ENCODE assay signal across 20 cellular contexts in the genomic region with DNA sequence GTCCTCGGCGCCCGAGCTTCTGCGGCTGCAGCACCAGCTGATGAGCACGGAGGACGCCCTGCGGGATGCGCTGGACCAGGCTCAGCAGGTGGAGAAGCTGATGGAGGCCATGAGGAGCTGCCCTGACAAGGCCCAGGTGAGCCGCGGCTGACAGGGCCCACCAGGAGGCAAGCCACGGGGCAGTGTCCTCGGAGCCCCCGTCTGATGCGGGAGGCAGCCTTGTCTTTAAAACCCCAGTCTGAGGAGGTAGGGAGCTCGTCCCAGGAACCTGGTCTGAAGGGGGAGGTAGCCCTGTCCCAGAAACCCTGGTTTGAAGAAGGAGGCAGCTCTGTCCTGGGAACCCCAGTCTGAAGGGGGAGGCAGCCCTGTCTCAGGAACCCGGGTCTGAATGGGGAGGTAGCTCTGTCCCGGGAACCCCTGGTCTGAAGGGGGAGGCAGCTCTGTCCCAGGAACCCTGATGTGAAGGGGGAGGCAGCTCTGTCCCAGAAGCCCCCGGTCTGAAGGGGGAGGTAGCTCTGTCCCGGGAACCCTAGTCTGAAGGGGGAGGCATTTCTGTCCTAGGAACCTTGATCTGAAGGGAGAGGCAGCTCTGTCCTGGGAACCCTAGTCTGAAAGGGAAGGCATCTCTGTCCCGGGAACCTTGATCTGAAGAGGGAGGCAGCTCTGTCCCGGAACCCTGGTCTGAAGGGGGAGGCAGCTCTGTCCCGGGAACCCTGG. TPM values are rescaled to one million over a fixed set of nuclear protein-coding genes. Genes with fewer than 3 reads are reported as not detected.
DNase-seq lines count a peak whose midpoint lies in the region; ATAC-seq and TF ChIP-seq lines count a peak whose summit lies in the region.
"Had no signal": no experiment of that assay in that cellular context is flagged by ENCODE, and none has a peak within 500 bp of the region (broad histone marks: within the 10 kb centered on the region; RNA-seq: fewer than 3 reads in every experiment).

No MANE protein-coding gene starts in this region.

- no peaks in the 10 kb centered on the region for H3F3A ChIP-seq in PC-3 (ENCODE audit: low read length, unreplicated experiment)
- no peaks in the 10 kb centered on the region for H3F3A ChIP-seq in GM23248 (ENCODE audit: insufficient read depth)

- CTCF ChIA-PET in PC-3 (lab: Charles Lee), result interaction anchor here (0.5 to 1.8 kb wide), 7 partner anchors 49 to 195 kb away, joined by 3 to 30 read pairs (median 7); a partner anchor contains a TSS

- H3K27me3 ChIP-seq in DND-41 (ENCODE audit: insufficient read depth, low read length, poor library complexity) (no peaks in the 10 kb centered on the region), PC-3 (ENCODE audit: low read length) (no peaks in the 10 kb centered on the region), sigmoid colon (no peaks in the 10 kb centered on the region), GM23248 (replicated peaks; ENCODE audit: insufficient read depth) (no peaks in the 10 kb centered on the region), breast epithelium (no peaks in the 10 kb centered on the region)
- H3K27me3 ChIP-seq: heart right ventricle, tibial artery had no signal

- peak overlapping the region; percentile 8 for H3K27ac Mint-ChIP-seq in glutamatergic neuron (ENCODE audit: unreplicated experiment)
- H3K27ac Mint-ChIP-seq: activated CD4-positive, alpha-beta memory T cell treated with anti-CD3 and anti-CD28 coated beads, Interleukin-2, amount 10 ng/mL, durations not matched to agents 7 days and 5 days; activated naive CD4-positive, alpha-beta T cell treated with anti-CD3 and anti-CD28 coated beads, Interleukin-2, amount 10 ng/mL, durations not matched to agents 7 days and 5 days; activated T-helper 1 cell treated with anti-CD3 and anti-CD28 coated beads, Interleukin-12 subunit alpha, Interleukin-12 subunit beta, Interleukin-2, Interleukin-4 antibody, amounts not matched to agents 30 ng/mL and 10 ng/mL and 1 ng/mL, durations not matched to agents 14 hours and 24 hours and 36 hours; CD4-positive, CD25-positive, alpha-beta regulatory T cell; natural killer cell had no signal

- H3K4me2 ChIP-seq in DND-41 (ENCODE audit: insufficient read depth, low read length) (no peak overlapping the region), PC-3 (ENCODE audit: low read length) (no peak overlapping the region), GM23248 (ENCODE audit: unreplicated experiment) (no peak overlapping the region)

- ATAC-seq in DND-41 (ENCODE audit: insufficient read depth, low read depth) (0 out of 3 replicates have a peak, but pooled peaks have one; percentile 8), PC-3 (peak; percentile 31)

- H3K4me3 Mint-ChIP-seq in glutamatergic neuron (ENCODE audit: unreplicated experiment), result no peak overlapping the region
- H3K4me3 Mint-ChIP-seq: activated CD4-positive, alpha-beta memory T cell treated with anti-CD3 and anti-CD28 coated beads, Interleukin-2, amount 10 ng/mL, durations not matched to agents 7 days and 5 days; activated naive CD4-positive, alpha-beta T cell treated with anti-CD3 and anti-CD28 coated beads, Interleukin-2, amount 10 ng/mL, durations not matched to agents 7 days and 5 days; activated T-helper 1 cell treated with anti-CD3 and anti-CD28 coated beads, Interleukin-12 subunit alpha, Interleukin-12 subunit beta, Interleukin-2, Interleukin-4 antibody, amounts not matched to agents 30 ng/mL and 10 ng/mL and 1 ng/mL, durations not matched to agents 14 hours and 24 hours and 36 hours; brain; CD4-positive, CD25-positive, alpha-beta regulatory T cell; natural killer cell had no signal

- no peak for TF ChIP-seq EP300 in sigmoid colon (IDR thresholded peaks at IDR 0.05)

- H3K36me3 ChIP-seq in DND-41 (ENCODE audit: insufficient read depth, low read length), result peaks cover 15% of the 10 kb centered on the region
- 0 out of 2 replicates have a peak, but pooled peaks cover 3% of the 10 kb centered on the region for H3K36me3 ChIP-seq in PC-3 (ENCODE audit: low read depth, low read length)
- peaks cover 0 to 68% (median 20%) of the 10 kb centered on the region in 4 donors for H3K36me3 ChIP-seq in sigmoid colon
- peaks cover 3% of the 10 kb centered on the region; the same call in 1 of the 2 replicates for H3K36me3 ChIP-seq in GM23248 (ENCODE audit: low read depth)
- no peaks in the 10 kb centered on the region for H3K36me3 ChIP-seq in breast epithelium

- H3K9me3 ChIP-seq in DND-41 (ENCODE audit: insufficient read depth, low read length, severe bottlenecking) (no peaks in the 10 kb centered on the region), PC-3 (ENCODE audit: low read length) (no peaks in the 10 kb centered on the region), sigmoid colon (no peaks in the 10 kb centered on the region), GM23248 (ENCODE audit: low read depth) (no peaks in the 10 kb centered on the region), breast epithelium (no peaks in the 10 kb centered on the region)
- H3K9me3 ChIP-seq: lower lobe of right lung, psoas muscle, tibial artery had no signal

- no peak overlapping the region for H2AFZ ChIP-seq in DND-41 (ENCODE audit: low read depth, low read length)
- no peak overlapping the region for H2AFZ ChIP-seq in PC-3 (ENCODE audit: low read length)
- no peak overlapping the region for H2AFZ ChIP-seq in GM23248

- no peak overlapping the region for H3K9ac ChIP-seq in DND-41 (ENCODE audit: low read depth, low read length)
- H3K9ac ChIP-seq in PC-3 (ENCODE audit: low read length), result no peak overlapping the region
- H3K9ac ChIP-seq in GM23248, result no peak overlapping the region

- H3K4me1 Mint-ChIP-seq in glutamatergic neuron (ENCODE audit: low read depth, unreplicated experiment), result no peaks in the 10 kb centered on the region
- H3K4me1 Mint-ChIP-seq: activated CD4-positive, alpha-beta memory T cell treated with anti-CD3 and anti-CD28 coated beads, Interleukin-2, amount 10 ng/mL, durations not matched to agents 7 days and 5 days; activated naive CD4-positive, alpha-beta T cell treated with anti-CD3 and anti-CD28 coated beads, Interleukin-2, amount 10 ng/mL, durations not matched to agents 7 days and 5 days; brain; CD4-positive, CD25-positive, alpha-beta regulatory T cell; natural killer cell had no signal

- H3K9me2 ChIP-seq in PC-3 (replicated peaks; ENCODE audit: low read length) (no peaks in the 10 kb centered on the region), GM23248 (ENCODE audit: insufficient read depth) (no peaks in the 10 kb centered on the region)

- H3K27me3 Mint-ChIP-seq in glutamatergic neuron (ENCODE audit: unreplicated experiment), result peaks cover 8% of the 10 kb centered on the region
- H3K27me3 Mint-ChIP-seq: activated CD4-positive, alpha-beta memory T cell treated with anti-CD3 and anti-CD28 coated beads, Interleukin-2, amount 10 ng/mL, durations not matched to agents 7 days and 5 days; activated naive CD4-positive, alpha-beta T cell treated with anti-CD3 and anti-CD28 coated beads, Interleukin-2, amount 10 ng/mL, durations not matched to agents 7 days and 5 days had no signal

- 86 to 91% methylated on average over 22 of the region's 22 CpGs for WGBS in sigmoid colon, 2 donors
- 79 to 84% methylated on average over 22 of the region's 22 CpGs for WGBS in GM23248 (ENCODE audit: low coverage in 1 of 2, low lambda C conversion rate in 2 of 2, missing lambda C conversion rate in 2 of 2), 2 experiments

- no peak for DNase-seq in DND-41
- DNase-seq in PC-3, result no peak
- no peak for DNase-seq in glutamatergic neuron
- DNase-seq in sigmoid colon, result peak; percentile 63
- DNase-seq in GM23248, result no peak
- DNase-seq in GOT3 (lab: John Stamatoyannopoulos, UW), result no peak
- DNase-seq in breast epithelium (ENCODE audit: low spot score in 2 of 2), result no peak
- DNase-seq: NCI-H1436 treated with DMSO at 0.1 percent for 48 hours, NCI-H2107 had no signal

- in situ Hi-C loops in GM23248 (cut with MboI), result loop anchor here (10.0 kb wide), 1 partner anchor 336 kb away; no protein-coding TSS in a partner anchor

- intact Hi-C loops in PC-3 (cut with micrococcal nuclease), result loop anchor here (1.0 kb wide), 1 partner anchor 194 kb away; no protein-coding TSS in a partner anchor
- intact Hi-C loops in sigmoid colon (cut with DNase I), result loop anchor here (1.0 to 5.0 kb wide), 2 partner anchors 194 to 333 kb away; no protein-coding TSS in a partner anchor
- intact Hi-C loops in breast epithelium (cut with DNase I; ENCODE audit: low total_unique reads), result loop anchor here (10.0 kb wide), 1 partner anchor 196 kb away; no protein-coding TSS in a partner anchor

- POLR2A ChIA-PET in PC-3 (lab: Charles Lee; ENCODE audit: unreplicated experiment), result interaction anchor here (0.6 kb wide), 1 partner anchor 1165 kb away, joined by 14 read pairs; no protein-coding TSS in a partner anchor

- no peak for TF ChIP-seq POLR2A in sigmoid colon (IDR thresholded peaks at IDR 0.05)
- no peak for TF ChIP-seq POLR2A in breast epithelium (IDR thresholded peaks at IDR 0.05)

- H3K4me1 ChIP-seq in DND-41 (ENCODE audit: insufficient read depth, low read length) (no peaks in the 10 kb centered on the region), PC-3 (ENCODE audit: insufficient read depth, low read length) (no peaks in the 10 kb centered on the region), sigmoid colon (no peaks in the 10 kb centered on the region), GM23248 (ENCODE audit: insufficient read depth) (no peaks in the 10 kb centered on the region), breast epithelium (no peaks in the 10 kb centered on the region)
- H3K4me1 ChIP-seq: heart right ventricle, lower lobe of right lung, psoas muscle, tibial artery had no signal

- H3K36me3 Mint-ChIP-seq in glutamatergic neuron (ENCODE audit: unreplicated experiment), result no peaks in the 10 kb centered on the region
- H3K36me3 Mint-ChIP-seq: activated naive CD4-positive, alpha-beta T cell treated with anti-CD3 and anti-CD28 coated beads, Interleukin-2, amount 10 ng/mL, durations not matched to agents 7 days and 5 days; natural killer cell had no signal

- no peaks in the 10 kb centered on the region for H4K20me1 ChIP-seq in DND-41 (ENCODE audit: insufficient read depth, low read length)
- no peaks in the 10 kb centered on the region for H4K20me1 ChIP-seq in PC-3 (ENCODE audit: low read length)
- H4K20me1 ChIP-seq in GM23248 (ENCODE audit: insufficient read depth), result no peaks in the 10 kb centered on the region

- no peak for TF ChIP-seq CTCF in DND-41 (IDR thresholded peaks at IDR 0.05; ENCODE audit: borderline replicate concordance, extremely low read depth, low read length, poor library complexity, severe bottlenecking)
- no peak for TF ChIP-seq CTCF in PC-3 (conservative IDR thresholded peaks at IDR 0.05; ENCODE audit: low read depth, low read length)
- TF ChIP-seq CTCF in glutamatergic neuron (IDR thresholded peaks at IDR 0.05; ENCODE audit: partially characterized antibody, unreplicated experiment), result no peak
- TF ChIP-seq CTCF in sigmoid colon (IDR thresholded peaks at IDR 0.05), result no peak
- TF ChIP-seq CTCF in breast epithelium (IDR thresholded peaks at IDR 0.05), result no peak

- H3K27ac ChIP-seq in DND-41 (ENCODE audit: low read length) (peak overlapping the region; percentile 30; the same call in 1 of the 2 replicates), PC-3 (ENCODE audit: low read length) (no peak overlapping the region), sigmoid colon (no peak overlapping the region), GM23248 (no peak overlapping the region), breast epithelium (no peak overlapping the region)
- H3K27ac ChIP-seq: heart right ventricle, lower lobe of right lung, psoas muscle, SK-N-MC, tibial artery had no signal

- H3K4me3 ChIP-seq in DND-41 (ENCODE audit: low read depth in 1 of 2, low read length in 2 of 2) (no peak overlapping the region), PC-3 (ENCODE audit: low read length) (no peak overlapping the region), sigmoid colon (no peak overlapping the region), GM23248 (no peak overlapping the region), breast epithelium (no peak overlapping the region)
- H3K4me3 ChIP-seq: heart right ventricle, lower lobe of right lung, psoas muscle, SK-N-MC, tibial artery had no signal

- peaks cover 9% of the 10 kb centered on the region for H3K9me3 Mint-ChIP-seq in glutamatergic neuron (ENCODE audit: unreplicated experiment)
- H3K9me3 Mint-ChIP-seq: activated CD4-positive, alpha-beta memory T cell treated with anti-CD3 and anti-CD28 coated beads, Interleukin-2, amount 10 ng/mL, durations not matched to agents 7 days and 5 days; activated naive CD4-positive, alpha-beta T cell treated with anti-CD3 and anti-CD28 coated beads, Interleukin-2, amount 10 ng/mL, durations not matched to agents 7 days and 5 days; activated T-helper 1 cell treated with anti-CD3 and anti-CD28 coated beads, Interleukin-12 subunit alpha, Interleukin-12 subunit beta, Interleukin-2, Interleukin-4 antibody, amounts not matched to agents 30 ng/mL and 10 ng/mL and 1 ng/mL, durations not matched to agents 14 hours and 24 hours and 36 hours; CD4-positive, CD25-positive, alpha-beta regulatory T cell; natural killer cell had no signal

- H3K79me2 ChIP-seq in DND-41 (ENCODE audit: insufficient read depth, low read length) (no peaks in the 10 kb centered on the region), PC-3 (ENCODE audit: low read length) (no peaks in the 10 kb centered on the region), GM23248 (ENCODE audit: insufficient read depth) (no peaks in the 10 kb centered on the region)

- no TSS peak for BruUV-seq in PC-3 (replicated peaks; lab: Mats Ljungman, UMichigan)

RNA-seq across cellular contexts. Expression of a gene that starts 53.1 kb away (rescaled TPM):
- total RNA-seq in PC-3 (2014; rRNA removed) (14.9 and 21.9 TPM in 2 replicates), glutamatergic neuron (ENCODE audit: unreplicated experiment) (59.4 TPM), sigmoid colon (10 to 100 TPM; 15.0 to 24.2 (median 17.9) TPM), breast epithelium (10 to 100 TPM; 11.0 to 18.7 (median 12.5) TPM)
- polyA plus RNA-seq in sigmoid colon (10 to 100 TPM in 1 of 3 donors, 1 to 10 TPM in 2; 1.8 to 13.6 (median 3.5) TPM), GM23248 (2016; fragmentation: Nextera tagmentation; extraction: Ambion mirVana) (6.6 and 7.0 TPM in 2 replicates)
- total RNA-seq in GM23248 (2014; rRNA removed; shearing (Covaris generic)), result 3.7 and 8.6 TPM in 2 replicates
- total RNA-seq: natural killer cell had no signal
